13 cellular contexts compared by ENCODE assay signal in the genomic region with DNA sequence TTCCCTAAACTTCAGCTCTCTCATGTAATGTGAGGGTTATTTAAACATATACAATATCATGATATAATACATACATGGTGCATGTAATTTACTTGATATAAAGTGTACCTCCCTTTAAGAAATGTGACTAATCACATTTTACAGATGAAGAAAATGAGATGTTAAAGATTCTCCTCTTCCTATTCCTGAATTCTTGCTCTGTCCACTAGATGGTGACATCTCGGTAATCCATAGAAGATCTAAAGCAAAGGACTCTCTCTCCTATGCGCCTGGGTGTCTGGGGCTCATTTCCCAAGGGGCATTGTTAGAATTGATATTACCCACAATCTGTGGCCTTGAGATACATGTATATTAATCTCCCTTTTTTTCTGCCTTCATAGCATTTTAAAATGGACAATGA.
DNase-seq lines count a peak whose midpoint lies in the region; TF ChIP-seq lines count a peak whose summit lies in the region.
"Had no signal": no experiment of that assay in that cellular context is flagged by ENCODE, and none has a peak within 500 bp of the region (broad histone marks: within the 10 kb centered on the region; RNA-seq: fewer than 3 reads in every experiment).

No MANE protein-coding gene starts in this region.

- H3K27ac Mint-ChIP-seq in neural progenitor cell: no peak overlapping the region

- H3K4me1 Mint-ChIP-seq in neural progenitor cell: no peaks in the 10 kb centered on the region

- no peaks in the 10 kb centered on the region for H4K20me1 ChIP-seq in Karpas-422 (ENCODE audit: insufficient read depth, low read depth, low read length)
- H4K20me1 ChIP-seq in mammary epithelial cell (ENCODE audit: insufficient read depth, low read length): no peaks in the 10 kb centered on the region
- no peaks in the 10 kb centered on the region for H4K20me1 ChIP-seq in neural progenitor cell (ENCODE audit: low read depth)

- H3K4me3 ChIP-seq in Karpas-422 (ENCODE audit: low read length): no peak overlapping the region
- no peak overlapping the region for H3K4me3 ChIP-seq in mammary epithelial cell (replicated peaks in 1 of 3; ENCODE audit: insufficient read depth in 1 of 3, low read depth in 2 of 3, low read length in 3 of 3)
- no peak overlapping the region for H3K4me3 ChIP-seq in neural progenitor cell
- H3K4me3 ChIP-seq: ascending aorta, testis had no signal

- H3K9me3 ChIP-seq in Karpas-422 (ENCODE audit: low read length): peaks cover 5% of the 10 kb centered on the region
- H3K9me3 ChIP-seq in mammary epithelial cell (replicated peaks; ENCODE audit: insufficient read depth, low read length): peaks cover 3% of the 10 kb centered on the region
- no peaks in the 10 kb centered on the region for H3K9me3 ChIP-seq in neural progenitor cell (ENCODE audit: low read depth)
- H3K9me3 ChIP-seq: testis had no signal

- H3K4me1 ChIP-seq in Karpas-422 (ENCODE audit: low read length) (no peaks in the 10 kb centered on the region), mammary epithelial cell (ENCODE audit: insufficient read depth, low read length) (no peaks in the 10 kb centered on the region), neural progenitor cell (no peaks in the 10 kb centered on the region)
- H3K4me1 ChIP-seq: ascending aorta, parathyroid adenoma, testis had no signal

- no peak overlapping the region for H3K4me3 Mint-ChIP-seq in neural progenitor cell

- H3K9me3 Mint-ChIP-seq in neural progenitor cell: peaks cover 11% of the 10 kb centered on the region

- H3K36me3 ChIP-seq in Karpas-422 (ENCODE audit: insufficient read depth, low read length) (no peaks in the 10 kb centered on the region), mammary epithelial cell (ENCODE audit: insufficient read depth, low read length) (no peaks in the 10 kb centered on the region), neural progenitor cell (no peaks in the 10 kb centered on the region)
- H3K36me3 ChIP-seq: ascending aorta had no signal

- CTCF ChIA-PET in mammary epithelial cell (lab: Charles Lee; ENCODE audit: low non-redundant PET): interaction anchor here (0.6 kb wide), 1 partner anchor 24 kb away, joined by 5 read pairs; no protein-coding TSS in a partner anchor

- H3K79me2 ChIP-seq in Karpas-422 (ENCODE audit: low read length) (no peaks in the 10 kb centered on the region), mammary epithelial cell (ENCODE audit: insufficient read depth, low read length) (no peaks in the 10 kb centered on the region), neural progenitor cell (ENCODE audit: low read depth) (no peaks in the 10 kb centered on the region)
- H3K79me2 ChIP-seq: parathyroid adenoma had no signal

- H3K27ac ChIP-seq in Karpas-422 (ENCODE audit: low read length) (no peak overlapping the region), mammary epithelial cell (ENCODE audit: insufficient read depth, low read depth, low read length) (no peak overlapping the region), neural progenitor cell (no peak overlapping the region)
- H3K27ac ChIP-seq: ascending aorta, parathyroid adenoma, testis had no signal

- no peaks in the 10 kb centered on the region for H3K27me3 ChIP-seq in Karpas-422 (ENCODE audit: low read length)
- H3K27me3 ChIP-seq in mammary epithelial cell (ENCODE audit: insufficient read depth, low read length): no peaks in the 10 kb centered on the region
- H3K27me3 ChIP-seq in neural progenitor cell: no peaks in the 10 kb centered on the region
- H3K27me3 ChIP-seq: ascending aorta, testis had no signal

- BruUV-seq in mammary epithelial cell (replicated peaks; lab: Mats Ljungman, UMichigan): no TSS peak

- H3K27me3 Mint-ChIP-seq in neural progenitor cell (ENCODE audit: insufficient read depth, low read depth): peaks cover 2% of the 10 kb centered on the region

- dilution Hi-C loops in mammary epithelial cell (cut with HindIII; ENCODE audit: low sequenced_read_pairs): no loop called here

- H3K9ac ChIP-seq in Karpas-422 (ENCODE audit: low read length) (no peak overlapping the region), mammary epithelial cell (ENCODE audit: insufficient read depth, low read length) (no peak overlapping the region), neural progenitor cell (no peak overlapping the region)
- H3K9ac ChIP-seq: parathyroid adenoma had no signal

- DNase-seq in NCI-H526 (lab: John Stamatoyannopoulos, UW) (peak; percentile 10 to 39), NCI-H526 treated with DMSO at 0.1 percent for 48 hours (lab: John Stamatoyannopoulos, UW) (no peak), Karpas-422 (peak; percentile 50), mammary epithelial cell (no peak), neural progenitor cell (ENCODE audit: low spot score) (no peak), NOMO-1 treated with DMSO at 0.1 percent for 48 hours (lab: John Stamatoyannopoulos, UW; ENCODE audit: unreplicated experiment) (no peak), NCI-H2196 treated with DMSO at 0.1 percent for 48 hours (lab: John Stamatoyannopoulos, UW; ENCODE audit: unreplicated experiment) (no peak)
- no peak for DNase-seq in stimulated activated CD4-positive, alpha-beta T cell treated with anti-CD3 and anti-CD28 coated beads, Interleukin-1b, Interleukin-23, amount 100 ng/mL, for 48 hours
- DNase-seq: activated CD8-positive, alpha-beta memory T cell treated with anti-CD3 and anti-CD28 coated beads, Interleukin-2, amount 50 U/mL, for 4 hours; T-helper 2 cell; testis had no signal

- 21% methylated on average over 2 of the region's 2 CpGs for WGBS in mammary epithelial cell (ENCODE audit: low coverage, missing lambda C conversion rate)

- no peaks in the 10 kb centered on the region for H3F3A ChIP-seq in neural progenitor cell (ENCODE audit: low read depth)

- H3K9me2 ChIP-seq in Karpas-422 (replicated peaks; ENCODE audit: insufficient read depth, low read length): no peaks in the 10 kb centered on the region

- in situ Hi-C loops in mammary epithelial cell (cut with MboI; ENCODE audit: low sequenced_read_pairs in 2 of 2): no loop called here

- TF ChIP-seq CTCF in mammary epithelial cell (conservative IDR thresholded peaks at IDR 0.05 in 1 of 2, IDR thresholded peaks at IDR 0.05 in 1 of 2; ENCODE audit: extremely low read depth in 1 of 2, insufficient read depth in 1 of 2, low read depth in 1 of 2, low read length in 2 of 2) (peak; percentile 31 to 37), neural progenitor cell (IDR thresholded peaks at IDR 0.05) (peak; percentile 61)

- H3K4me2 ChIP-seq in Karpas-422 (ENCODE audit: low read depth, low read length, poor library complexity, severe bottlenecking): no peak overlapping the region
- H3K4me2 ChIP-seq in mammary epithelial cell (ENCODE audit: insufficient read depth, low read depth, low read length): no peak overlapping the region
- H3K4me2 ChIP-seq in neural progenitor cell: no peak overlapping the region

- H3K36me3 Mint-ChIP-seq in neural progenitor cell: no peaks in the 10 kb centered on the region

- intact Hi-C loops in mammary epithelial cell (cut with micrococcal nuclease): loop anchor here (1.0 to 2.0 kb wide), 2 partner anchors 45 to 870 kb away; no protein-coding TSS in a partner anchor

- H2AFZ ChIP-seq in Karpas-422 (ENCODE audit: low read length) (no peak overlapping the region), mammary epithelial cell (ENCODE audit: low read depth, low read length) (no peak overlapping the region), neural progenitor cell (replicated peaks) (no peak overlapping the region)
- H2AFZ ChIP-seq: parathyroid adenoma had no signal

Comparison
In these comparisons a context has a peak if more than half of its experiments do, and no peak if none do; other contexts are left out.
1. DNase-seq: peak in NCI-H526 (2 of 2) and Karpas-422 (single experiment); none in NCI-H526 treated with DMSO at 0.1 percent for 48 hours (single experiment), mammary epithelial cell (single experiment), neural progenitor cell (single experiment), NOMO-1 treated with DMSO at 0.1 percent for 48 hours (single experiment), stimulated activated CD4-positive, alpha-beta T cell treated with anti-CD3 and anti-CD28 coated beads, Interleukin-1b, Interleukin-23, amount 100 ng/mL, for 48 hours (single experiment) and NCI-H2196 treated with DMSO at 0.1 percent for 48 hours (single experiment).